7 cellular contexts compared by ENCODE assay signal in genomic region chr11:20579725-20580124, GRCh38. TPM values are rescaled to one million over a fixed set of nuclear protein-coding genes. Genes with fewer than 3 reads are reported as not detected.
"Had no signal": no experiment of that assay in that cellular context is flagged by ENCODE, and none has a peak within 500 bp of the region (broad histone marks: within the 10 kb centered on the region; RNA-seq: fewer than 3 reads in every experiment).

No MANE protein-coding gene starts in this region.

RNA-seq across cellular contexts. Expression of gene SLC6A5, which starts 19.7 kb away (rescaled TPM):
- total RNA-seq: GM23248, GM23338, H1, H4, H7, H9, HFFc6 had no signal
- polyA plus RNA-seq: GM23248, GM23338, H1 had no signal
